24 cellular contexts compared by ENCODE assay signal in genomic region chr16:6374816-6375215, GRCh38.
"Had no signal": no experiment of that assay in that cellular context is flagged by ENCODE, and none has a peak within 500 bp of the region (broad histone marks: within the 10 kb centered on the region; RNA-seq: fewer than 3 reads in every experiment).

No MANE protein-coding gene starts in this region.

- H3K9me3 ChIP-seq: esophagus squamous epithelium, gastroesophageal sphincter, thoracic aorta had no signal

- H3K36me3 ChIP-seq: esophagus squamous epithelium, gastroesophageal sphincter, thoracic aorta had no signal

- H3K27me3 ChIP-seq: esophagus squamous epithelium, gastroesophageal sphincter had no signal

- H3K27me3 Mint-ChIP-seq: activated B cell treated with CpG ODN at 0.5 μM for 24 hours; activated CD4-positive, alpha-beta T cell treated with anti-CD3 and anti-CD28 coated beads for 36 hours; activated naive CD8-positive, alpha-beta T cell treated with anti-CD3 and anti-CD28 coated beads for 36 hours; activated T-cell treated with anti-CD3 and anti-CD28 coated beads, Interleukin-2, amount 50 U/mL, for 24 hours; memory B cell; stimulated activated naive B cell treated with anti-CD40 and anti-IgM and Interleukin-4, amounts not matched to agents 10 μg/mL and 1 μg/mL and 100 μg/mL, for 72 hours; T-helper 17 cell; type B pancreatic cell had no signal

- H3K27ac Mint-ChIP-seq: activated B cell treated with CpG ODN at 0.5 μM for 24 hours; activated CD4-positive, alpha-beta T cell treated with anti-CD3 and anti-CD28 coated beads for 36 hours; activated naive CD8-positive, alpha-beta T cell treated with anti-CD3 and anti-CD28 coated beads for 36 hours; activated T-cell treated with anti-CD3 and anti-CD28 coated beads, Interleukin-2, amount 50 U/mL, for 24 hours; memory B cell; nephron; stimulated activated naive B cell treated with anti-CD40 and anti-IgM and Interleukin-4, amounts not matched to agents 10 μg/mL and 1 μg/mL and 100 μg/mL, for 72 hours; T-helper 17 cell; type B pancreatic cell had no signal

- H3K4me1 Mint-ChIP-seq: activated B cell treated with CpG ODN at 0.5 μM for 24 hours; activated CD4-positive, alpha-beta T cell treated with anti-CD3 and anti-CD28 coated beads for 36 hours; activated naive CD8-positive, alpha-beta T cell treated with anti-CD3 and anti-CD28 coated beads for 36 hours; memory B cell; stimulated activated naive B cell treated with anti-CD40 and anti-IgM and Interleukin-4, amounts not matched to agents 10 μg/mL and 1 μg/mL and 100 μg/mL, for 72 hours; T-helper 17 cell had no signal

- H3K36me3 Mint-ChIP-seq: activated naive CD8-positive, alpha-beta T cell treated with anti-CD3 and anti-CD28 coated beads for 36 hours; memory B cell; stimulated activated naive B cell treated with anti-CD40 and anti-IgM and Interleukin-4, amounts not matched to agents 10 μg/mL and 1 μg/mL and 100 μg/mL, for 72 hours; type B pancreatic cell had no signal

- H3K4me1 ChIP-seq: esophagus squamous epithelium, gastroesophageal sphincter had no signal

- H3K4me3 Mint-ChIP-seq: activated B cell treated with CpG ODN at 0.5 μM for 24 hours; activated CD4-positive, alpha-beta T cell treated with anti-CD3 and anti-CD28 coated beads for 36 hours; activated naive CD8-positive, alpha-beta T cell treated with anti-CD3 and anti-CD28 coated beads for 36 hours; activated T-cell treated with anti-CD3 and anti-CD28 coated beads, Interleukin-2, amount 50 U/mL, for 24 hours; memory B cell; stimulated activated naive B cell treated with anti-CD40 and anti-IgM and Interleukin-4, amounts not matched to agents 10 μg/mL and 1 μg/mL and 100 μg/mL, for 72 hours; T-helper 17 cell; type B pancreatic cell had no signal

- H3K9me3 Mint-ChIP-seq: activated B cell treated with CpG ODN at 0.5 μM for 24 hours; activated naive CD8-positive, alpha-beta T cell treated with anti-CD3 and anti-CD28 coated beads for 36 hours; memory B cell; nephron; stimulated activated naive B cell treated with anti-CD40 and anti-IgM and Interleukin-4, amounts not matched to agents 10 μg/mL and 1 μg/mL and 100 μg/mL, for 72 hours; type B pancreatic cell had no signal

- H3K27ac ChIP-seq: coronary artery, esophagus squamous epithelium, gastroesophageal sphincter, thoracic aorta had no signal

- ATAC-seq: activated CD4-positive, alpha-beta T cell treated with anti-CD3 and anti-CD28 coated beads for 36 hours; gastroesophageal sphincter; left cardiac atrium; sciatic nerve; stimulated activated naive B cell treated with anti-CD40 and anti-IgM and Interleukin-4, amounts not matched to agents 10 μg/mL and 1 μg/mL and 100 μg/mL, for 72 hours; T-helper 17 cell had no signal

- DNase-seq: activated B cell treated with CpG ODN at 0.5 μM for 24 hours; activated CD4-positive, alpha-beta T cell treated with anti-CD3 and anti-CD28 coated beads for 36 hours; activated CD4-positive, alpha-beta T cell treated with anti-CD3 and anti-CD28 coated beads, Interleukin-2, amount 50 U/mL, for 4 hours; activated CD8-positive, alpha-beta memory T cell treated with anti-CD3 and anti-CD28 coated beads for 24 hours; activated CD8-positive, alpha-beta memory T cell treated with anti-CD3 and anti-CD28 coated beads, Interleukin-2, amount 50 U/mL, for 4 hours; activated naive CD4-positive, alpha-beta T cell treated with Interleukin-2 at 50 U/mL for 16 hours; activated naive CD8-positive, alpha-beta T cell treated with anti-CD3 and anti-CD28 coated beads for 36 hours; activated T-cell treated with anti-CD3 and anti-CD28 coated beads, Interleukin-2, amount 50 U/mL, for 24 hours; cerebellar nuclear complex; esophagus squamous epithelium; islet precursor cell; left cardiac atrium; occipital lobe; small intestine; stimulated activated CD8-positive, alpha-beta memory T cell treated with anti-CD3 and anti-CD28 coated beads, Interleukin-4, amount 100 ng/mL, for 48 hours; stimulated activated naive B cell treated with anti-CD40 and anti-IgM and Interleukin-4, amounts not matched to agents 10 μg/mL and 1 μg/mL and 100 μg/mL, for 72 hours; T-helper 17 cell had no signal

- H3K4me3 ChIP-seq: coronary artery, esophagus squamous epithelium, gastroesophageal sphincter, thoracic aorta had no signal
